In genomic region chr18:371616-371998, GRCh38 we compare ENCODE assay signal across 14 cellular contexts.
DNase-seq lines count a peak whose midpoint lies in the region; ATAC-seq and TF ChIP-seq lines count a peak whose summit lies in the region.
"Had no signal": no experiment of that assay in that cellular context is flagged by ENCODE, and none has a peak within 500 bp of the region (broad histone marks: within the 10 kb centered on the region; RNA-seq: fewer than 3 reads in every experiment).

No MANE protein-coding gene starts in this region.

- H3K27ac ChIP-seq in trophoblast cell (ENCODE audit: low read depth, low read length): no peak overlapping the region
- H3K27ac ChIP-seq: ascending aorta had no signal

- H3K4me1 ChIP-seq in trophoblast cell (ENCODE audit: control insufficient read depth in 1 of 2, insufficient read depth in 2 of 2, low read length in 2 of 2): peaks cover 8 to 9% of the 10 kb centered on the region in 2 experiments

- H3K4me3 ChIP-seq in AG10803 (ENCODE audit: low read length) (no peak overlapping the region; the same call in 1 of the 2 replicates), trophoblast cell (ENCODE audit: low read depth, low read length) (no peak overlapping the region)
- H3K4me3 ChIP-seq: ascending aorta, tibial nerve had no signal

- H3K79me1 ChIP-seq in trophoblast cell (ENCODE audit: low read length): no peaks in the 10 kb centered on the region

- no peak overlapping the region for H3K4me2 ChIP-seq in trophoblast cell (ENCODE audit: low read length)

- WGBS in trophoblast cell (ENCODE audit: extremely low coverage, insufficient coverage, insufficient read length): no CpG with 5 or more reads among the region's 7 CpGs

- no peak overlapping the region for H4K91ac ChIP-seq in trophoblast cell (ENCODE audit: low read depth, low read length)

- intact Hi-C loops in Right ventricle myocardium superior (cut with DNase I): no loop called here

- no peak overlapping the region for H4K8ac ChIP-seq in trophoblast cell (ENCODE audit: low read depth, low read length)

- no peak overlapping the region for H2AK5ac ChIP-seq in trophoblast cell (ENCODE audit: low read length)

- no peak overlapping the region for H3K4ac ChIP-seq in trophoblast cell (ENCODE audit: low read depth, low read length)

- no peak overlapping the region for H2BK5ac ChIP-seq in trophoblast cell (ENCODE audit: low read depth, low read length, poor library complexity)

- H4K12ac ChIP-seq in trophoblast cell (ENCODE audit: low read depth, low read length): no peak overlapping the region

- no peaks in the 10 kb centered on the region for H3K36me3 ChIP-seq in trophoblast cell (ENCODE audit: control insufficient read depth in 1 of 2, insufficient read depth in 2 of 2, low read length in 2 of 2)
- H3K36me3 ChIP-seq: ascending aorta, tibial nerve had no signal

- H2BK12ac ChIP-seq in trophoblast cell (ENCODE audit: low read length): no peak overlapping the region

- DNase-seq in AG10803 (ENCODE audit: low read depth): peak; percentile 33
- DNase-seq in MV-4-11 (lab: John Stamatoyannopoulos, UW): peak; percentile 32
- DNase-seq in Right ventricle myocardium superior: no peak
- peak; percentile 19 to 53 for DNase-seq in trophoblast cell
- DNase-seq in NCI-H226: no peak
- DNase-seq in HuH-7.5 (ENCODE audit: low spot score): no peak
- no peak for DNase-seq in NK-92 (lab: John Stamatoyannopoulos, UW; ENCODE audit: unreplicated experiment)
- DNase-seq: activated effector memory CD4-positive, alpha-beta T cell treated with anti-CD3 and anti-CD28 coated beads, Interleukin-2, amount 50 U/mL, for 16 hours; GOT3; midbrain; NCI-H1105 had no signal

- no peaks in the 10 kb centered on the region for H3K79me2 ChIP-seq in trophoblast cell (ENCODE audit: control insufficient read depth, insufficient read depth, low read length, poor library complexity)

- no peak overlapping the region for H3K18ac ChIP-seq in trophoblast cell (ENCODE audit: low read length)

- ATAC-seq in Right ventricle myocardium superior (ENCODE audit: poor library complexity): peak; percentile 81
- ATAC-seq in HG03139 (IDR thresholded peaks at IDR 0.05; ENCODE audit: unreplicated experiment): no peak

- no peak overlapping the region for H2BK120ac ChIP-seq in trophoblast cell (ENCODE audit: insufficient read depth, low read length, poor library complexity)

- no peaks in the 10 kb centered on the region for H3K9me3 ChIP-seq in trophoblast cell (ENCODE audit: insufficient read depth, low read depth, low read length)
- H3K9me3 ChIP-seq: ascending aorta, tibial nerve had no signal

- H3K23ac ChIP-seq in trophoblast cell (ENCODE audit: low read length): no peak overlapping the region

- no peak for TF ChIP-seq CTCF in AG10803 (conservative IDR thresholded peaks at IDR 0.05; ENCODE audit: low read length)

- no peaks in the 10 kb centered on the region for H3K27me3 ChIP-seq in trophoblast cell (ENCODE audit: insufficient read depth, low read length)
- H3K27me3 ChIP-seq: ascending aorta, tibial nerve had no signal

- H3K14ac ChIP-seq in trophoblast cell (ENCODE audit: low read length): no peak overlapping the region

- no peak overlapping the region for H3K9ac ChIP-seq in trophoblast cell (ENCODE audit: low read length)

- H2AFZ ChIP-seq in trophoblast cell (ENCODE audit: insufficient read depth, low read length, poor library complexity): no peak overlapping the region

Comparison
In these comparisons a context has a peak if more than half of its experiments do, and no peak if none do; other contexts are left out.
1. DNase-seq: peak in AG10803 (single experiment), MV-4-11 (single experiment) and trophoblast cell (2 of 2); none in Right ventricle myocardium superior (single experiment), NCI-H226 (single experiment), HuH-7.5 (single experiment) and NK-92 (single experiment).